1 cellular context compared by ENCODE assay signal in the genomic region with DNA sequence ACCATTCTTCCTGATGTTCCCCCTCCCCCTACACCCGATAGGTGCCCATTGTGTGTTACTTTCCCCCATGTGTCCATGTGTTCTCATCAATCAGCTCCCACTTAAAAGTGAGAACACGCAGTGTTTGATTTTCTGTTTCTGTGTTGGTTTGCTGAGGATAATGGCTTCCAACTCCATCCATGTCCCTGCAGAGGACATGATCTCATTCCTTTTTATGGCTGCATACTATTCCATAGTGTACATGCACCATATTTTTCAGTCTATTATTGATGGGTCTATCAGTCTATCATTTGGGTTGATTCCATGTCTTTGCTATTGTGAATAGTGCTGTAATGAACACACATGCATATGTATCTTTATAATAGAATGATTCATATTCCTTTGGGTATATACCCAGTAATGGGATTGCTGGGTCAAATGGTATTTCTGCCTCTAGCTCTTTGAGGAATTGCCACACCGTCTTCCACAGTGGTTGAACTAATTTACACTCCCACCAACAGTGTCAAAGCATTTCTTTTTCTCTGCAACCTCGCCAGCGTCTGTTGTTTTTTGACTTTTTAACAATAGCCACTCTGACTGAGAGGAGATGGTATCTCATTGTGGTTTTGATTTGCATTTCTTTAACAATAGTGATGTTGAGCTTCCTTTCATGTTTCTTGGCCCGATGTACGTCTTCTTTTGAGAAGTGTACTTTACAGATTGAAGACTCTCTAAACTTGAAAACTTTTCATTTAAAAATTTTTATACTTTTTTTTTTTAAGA.
TF ChIP-seq lines count a peak whose summit lies in the region.

No MANE protein-coding gene starts in this region.

TF ChIP-seq in K562, 482 proteins besides CTCF, POLR2A, EP300 and RAD21:
- no peak for TF ChIP-seq CSDE1 (IDR thresholded peaks at IDR 0.05)
- TF ChIP-seq STAT5B (CRISPR knock-in tag; IDR thresholded peaks at IDR 0.05), result no peak
- TF ChIP-seq CBX5 (IDR thresholded peaks at IDR 0.05; ENCODE audit: borderline replicate concordance, low read depth), result no peak
- TF ChIP-seq IRF2 (CRISPR knock-in tag; IDR thresholded peaks at IDR 0.05), result no peak
- TF ChIP-seq RBM25 (IDR thresholded peaks at IDR 0.05; ENCODE audit: low read depth, low read length, severe bottlenecking), result peak; percentile 16
- peak; percentile 85 for TF ChIP-seq ZNF146 (CRISPR knock-in tag; IDR thresholded peaks at IDR 0.05; ENCODE audit: unreplicated experiment)
- TF ChIP-seq ZFP30 (CRISPR knock-in tag; IDR thresholded peaks at IDR 0.05; ENCODE audit: borderline replicate concordance), result no peak
- no peak for TF ChIP-seq SNRNP70 (optimal IDR thresholded peaks at IDR 0.05; ENCODE audit: low read depth, low read length)
- 0 out of 4 replicates have a peak, but pooled peaks of 1 of the 2 experiments have one; percentile 22 for TF ChIP-seq KDM1A (IDR thresholded peaks at IDR 0.05)
- TF ChIP-seq BCOR (IDR thresholded peaks at IDR 0.05), result peak; percentile 56; the same call in 1 of the 2 replicates
- no peak for TF ChIP-seq FOXK1 (CRISPR knock-in tag; IDR thresholded peaks at IDR 0.05; ENCODE audit: borderline replicate concordance)
- TF ChIP-seq ZFP1 (CRISPR knock-in tag; IDR thresholded peaks at IDR 0.05), result no peak
